16 cellular contexts compared by ENCODE assay signal in genomic region chr12:120764766-120765165, GRCh38. TPM values are rescaled to one million over a fixed set of nuclear protein-coding genes. Genes with fewer than 3 reads are reported as not detected.
DNase-seq lines count a peak whose midpoint lies in the region; TF ChIP-seq lines count a peak whose summit lies in the region.
"Had no signal": no experiment of that assay in that cellular context is flagged by ENCODE, and none has a peak within 500 bp of the region (broad histone marks: within the 10 kb centered on the region; RNA-seq: fewer than 3 reads in every experiment).

No MANE protein-coding gene starts in this region.

- no peak for TF ChIP-seq POLR2A in thyroid gland (IDR thresholded peaks at IDR 0.05)

- H3K4me1 ChIP-seq in cardiac muscle cell (ENCODE audit: low read depth) (peaks cover 34% of the 10 kb centered on the region), left ventricle myocardium inferior (peaks cover 23% of the 10 kb centered on the region), endodermal cell (ENCODE audit: control insufficient read depth, insufficient read depth, low read length) (no peaks in the 10 kb centered on the region), thyroid gland (peaks cover 57 to 60% of the 10 kb centered on the region in 2 donors)

- H3K36me3 Mint-ChIP-seq in endodermal cell (ENCODE audit: low read depth) (peaks cover 72% of the 10 kb centered on the region), mesothelial cell of epicardium (peaks cover 45% of the 10 kb centered on the region)

- TF ChIP-seq CTCF in cardiac muscle cell (IDR thresholded peaks at IDR 0.05; ENCODE audit: low read depth, low read length): no peak
- TF ChIP-seq CTCF in left ventricle myocardium inferior (IDR thresholded peaks at IDR 0.05; ENCODE audit: borderline replicate concordance): no peak
- no peak for TF ChIP-seq CTCF in endodermal cell (conservative IDR thresholded peaks at IDR 0.05)
- TF ChIP-seq CTCF in mesothelial cell of epicardium (IDR thresholded peaks at IDR 0.05; ENCODE audit: unreplicated experiment): no peak
- TF ChIP-seq CTCF in thyroid gland (IDR thresholded peaks at IDR 0.05): no peak

- H3K27ac Mint-ChIP-seq in endodermal cell (no peak overlapping the region), mesothelial cell of epicardium (peak overlapping the region; percentile 63)
- H3K27ac Mint-ChIP-seq: CD4-positive, CD25-positive, alpha-beta regulatory T cell; GM23338 had no signal

- H3K36me3 ChIP-seq in cardiac muscle cell (peaks cover 40% of the 10 kb centered on the region), left ventricle myocardium inferior (peaks cover 72% of the 10 kb centered on the region), endodermal cell (ENCODE audit: control insufficient read depth, insufficient read depth, low read length) (peaks cover 68% of the 10 kb centered on the region), thyroid gland (peaks cover 0 to 5% of the 10 kb centered on the region in 2 donors)

- WGBS in endodermal cell (ENCODE audit: insufficient coverage in 1 of 2, insufficient read length in 1 of 2), 2 experiments: 92 to 94% methylated on average over 9 of the region's 9 CpGs
- 91% methylated on average over 9 of the region's 9 CpGs for WGBS in thyroid gland, 2 donors

- H3K9me3 ChIP-seq in cardiac muscle cell (ENCODE audit: low read depth): no peaks in the 10 kb centered on the region
- H3K9me3 ChIP-seq in left ventricle myocardium inferior (replicated peaks): no peaks in the 10 kb centered on the region
- H3K9me3 ChIP-seq in endodermal cell (ENCODE audit: control insufficient read depth, low read length): no peaks in the 10 kb centered on the region
- H3K9me3 ChIP-seq in thyroid gland: no peaks in the 10 kb centered on the region
- H3K9me3 ChIP-seq: BLaER1 had no signal

- peak overlapping the region; percentile 76 for H3K27ac ChIP-seq in cardiac muscle cell
- no peak overlapping the region for H3K27ac ChIP-seq in left ventricle myocardium inferior (replicated peaks)
- no peak overlapping the region for H3K27ac ChIP-seq in endodermal cell (ENCODE audit: low read depth, low read length)
- H3K27ac ChIP-seq in thyroid gland: peak overlapping the region in 2 of 3 donors; percentile 82 to 99
- H3K27ac ChIP-seq: BLaER1, HL-60 had no signal

- H3K4me3 Mint-ChIP-seq in endodermal cell: no peak overlapping the region
- no peak overlapping the region for H3K4me3 Mint-ChIP-seq in mesothelial cell of epicardium
- H3K4me3 Mint-ChIP-seq: CD4-positive, CD25-positive, alpha-beta regulatory T cell; GM23338 had no signal

- H3K4me1 Mint-ChIP-seq in endodermal cell: no peaks in the 10 kb centered on the region
- H3K4me1 Mint-ChIP-seq in mesothelial cell of epicardium: peaks cover 35% of the 10 kb centered on the region

- intact Hi-C loops in left ventricle myocardium inferior (cut with micrococcal nuclease): no loop called here
- intact Hi-C loops in thyroid gland (cut with DNase I): no loop called here

- H3K4me3 ChIP-seq in cardiac muscle cell (no peak overlapping the region), left ventricle myocardium inferior (no peak overlapping the region), endodermal cell (ENCODE audit: low read length) (no peak overlapping the region), thyroid gland (replicated peaks in 1 of 3) (no peak overlapping the region)
- H3K4me3 ChIP-seq: BLaER1, GM23338 had no signal

- H3K27me3 ChIP-seq in cardiac muscle cell (no peaks in the 10 kb centered on the region), left ventricle myocardium inferior (ENCODE audit: low read depth) (no peaks in the 10 kb centered on the region), endodermal cell (ENCODE audit: control insufficient read depth, insufficient read depth, low read length, poor library complexity, severe bottlenecking) (no peaks in the 10 kb centered on the region), thyroid gland (no peaks in the 10 kb centered on the region)

- H3K27me3 Mint-ChIP-seq in endodermal cell (ENCODE audit: insufficient read depth) (no peaks in the 10 kb centered on the region), mesothelial cell of epicardium (ENCODE audit: low read depth) (no peaks in the 10 kb centered on the region)
- H3K27me3 Mint-ChIP-seq: CD4-positive, CD25-positive, alpha-beta regulatory T cell had no signal

- H3K9me3 Mint-ChIP-seq in endodermal cell (no peaks in the 10 kb centered on the region), mesothelial cell of epicardium (no peaks in the 10 kb centered on the region)
- H3K9me3 Mint-ChIP-seq: GM23338 had no signal

- DNase-seq in cardiac muscle cell (ENCODE audit: low read depth in 1 of 2, low spot score in 1 of 2) (no peak), left ventricle myocardium inferior (no peak), endodermal cell (peak; percentile 22), mesothelial cell of epicardium (ENCODE audit: low spot score in 2 of 2, unreplicated experiment in 2 of 2) (no peak), thyroid gland (no peak), hypothalamus (lab: John Stamatoyannopoulos, UW) (no peak), CD1c-positive myeloid dendritic cell (ENCODE audit: extremely low spot score) (no peak)
- no peak for DNase-seq in stimulated activated CD4-positive, alpha-beta T cell treated with anti-CD3 and anti-CD28 coated beads, Interleukin-2, amount 100 ng/mL, for 48 hours
- DNase-seq: 8988T; AML-193; CD4-positive, CD25-positive, alpha-beta regulatory T cell; DMS53; H7 had no signal

- no peak overlapping the region for H3K9ac ChIP-seq in endodermal cell (ENCODE audit: extremely low read depth, low read length, poor library complexity, severe bottlenecking)
- H3K9ac ChIP-seq: BLaER1 had no signal

RNA-seq across cellular contexts. Expression of gene ACADS, which starts 39.1 kb away (rescaled TPM):
- total RNA-seq in cardiac muscle cell (34.3 and 59.8 TPM in 2 replicates), left ventricle myocardium inferior (93.8 TPM), endodermal cell (1 to 10 TPM; 8.0 to 9.2 TPM), mesothelial cell of epicardium (11.9 to 12.8 TPM (median 11.9 TPM) in 3 replicates), thyroid gland (10 to 100 TPM; 40.8 to 85.9 (median 65.1) TPM)
- polyA plus RNA-seq in cardiac muscle cell: 35.9 and 77.1 TPM in 2 replicates
- polyA plus RNA-seq in endodermal cell (2013, experiment 1 of 2): 6.9 TPM
- polyA plus RNA-seq in endodermal cell (2013, experiment 2 of 2): 5.5 TPM

RNA-seq across cellular contexts. Expression of gene UNC119B, which starts 54.5 kb away (rescaled TPM):
- total RNA-seq in cardiac muscle cell (22.0 and 28.2 TPM in 2 replicates), left ventricle myocardium inferior (11.5 TPM), endodermal cell (10 to 100 TPM; 52.8 to 60.7 TPM), mesothelial cell of epicardium (35.0 to 36.0 TPM (median 35.1 TPM) in 3 replicates), thyroid gland (10 to 100 TPM; 44.1 to 65.3 (median 61.6) TPM)
- 14.1 and 14.7 TPM in 2 replicates for polyA plus RNA-seq in cardiac muscle cell
- polyA plus RNA-seq in endodermal cell (2013, experiment 1 of 2): 51.5 TPM
- polyA plus RNA-seq in endodermal cell (2013, experiment 2 of 2): 48.1 TPM

Comparison
In these comparisons a context has a peak if more than half of its experiments do, and no peak if none do; other contexts are left out.
1. H3K27ac ChIP-seq: peak in cardiac muscle cell (single experiment) and thyroid gland (2 of 3); none in left ventricle myocardium inferior (single experiment) and endodermal cell (single experiment).